In genomic region chr15:65914371-65914770, GRCh38 we compare ENCODE assay signal across 27 cellular contexts. TPM values are rescaled to one million over a fixed set of nuclear protein-coding genes. Genes with fewer than 3 reads are reported as not detected.
A peak's percentile ranks its signal among the peaks of the same experiment; 100 is the strongest.
DNase-seq lines count a peak whose midpoint lies in the region; ATAC-seq and TF ChIP-seq lines count a peak whose summit lies in the region.
"Had no signal": no experiment of that assay in that cellular context is flagged by ENCODE, and none has a peak within 500 bp of the region (broad histone marks: within the 10 kb centered on the region; RNA-seq: fewer than 3 reads in every experiment).

No MANE protein-coding gene starts in this region.

- H3K27ac ChIP-seq in RWPE2 (ENCODE audit: poor library complexity, severe bottlenecking) (no peak overlapping the region), endodermal cell (ENCODE audit: low read depth, low read length) (no peak overlapping the region)
- H3K27ac ChIP-seq: A549, C4-2B, KMS-11, RWPE1, SK-N-MC had no signal

- H3K4me3 ChIP-seq in H7 (ENCODE audit: insufficient read depth, low read depth, low read length) = no peak overlapping the region
- H3K4me3 ChIP-seq in RWPE2 (ENCODE audit: severe bottlenecking) = no peak overlapping the region
- no peak overlapping the region for H3K4me3 ChIP-seq in endodermal cell (ENCODE audit: low read length)
- H3K4me3 ChIP-seq: A549, SK-N-MC had no signal

- H3K4me1 ChIP-seq in RWPE2 (ENCODE audit: insufficient read depth, poor library complexity, severe bottlenecking) = no peaks in the 10 kb centered on the region
- peaks cover 8% of the 10 kb centered on the region for H3K4me1 ChIP-seq in endodermal cell (ENCODE audit: control insufficient read depth, insufficient read depth, low read length)

- no peak overlapping the region for H3K9ac ChIP-seq in endodermal cell (ENCODE audit: extremely low read depth, low read length, poor library complexity, severe bottlenecking)
- H3K9ac ChIP-seq: KMS-11 had no signal

- TF ChIP-seq CTCF in RWPE2 (IDR thresholded peaks at IDR 0.05; ENCODE audit: poor library complexity, severe bottlenecking) (no peak), endodermal cell (conservative IDR thresholded peaks at IDR 0.05) (no peak), nephron (IDR thresholded peaks at IDR 0.05; ENCODE audit: unreplicated experiment in 3 of 3) (no peak)

- H3K9me3 ChIP-seq in RWPE2 (ENCODE audit: severe bottlenecking) (no peaks in the 10 kb centered on the region), endodermal cell (ENCODE audit: control insufficient read depth, low read length) (no peaks in the 10 kb centered on the region)
- H3K9me3 ChIP-seq: A549 had no signal

- DNase-seq in H7 (peak; percentile 4), RWPE2 (ENCODE audit: low spot score) (peak; percentile 37), endodermal cell (peak; percentile 24), SHP77 treated with DMSO at 0.1 percent for 48 hours (lab: John Stamatoyannopoulos, UW) (no peak), COLO668 (lab: John Stamatoyannopoulos, UW; ENCODE audit: unreplicated experiment) (no peak)
- DNase-seq: AML-193; Calu3; CD8-positive, alpha-beta T cell; DND-41; GOT3; HCEC 1CT; IMR-90; NCI-H1092; NCI-H1417 treated with DMSO at 0.1 percent for 48 hours; NCI-H1694 treated with DMSO at 0.1 percent for 48 hours; NCI-H2081; NCI-H2227 treated with DMSO at 0.1 percent for 48 hours; NCI-H526 treated with DMSO at 0.1 percent for 48 hours; SIG-M5 had no signal

- H3K36me3 ChIP-seq in H7 (replicated peaks; ENCODE audit: control insufficient read depth, insufficient read depth, low read length) (no peaks in the 10 kb centered on the region; the same call in 1 of the 2 replicates), RWPE2 (ENCODE audit: low read depth) (no peaks in the 10 kb centered on the region), endodermal cell (ENCODE audit: control insufficient read depth, insufficient read depth, low read length) (peaks cover 23% of the 10 kb centered on the region)

- peaks cover 7% of the 10 kb centered on the region for H3K4me1 Mint-ChIP-seq in endodermal cell
- peaks cover 29% of the 10 kb centered on the region for H3K4me1 Mint-ChIP-seq in nephron

- H3K27me3 ChIP-seq in H7 (ENCODE audit: control insufficient read depth, insufficient read depth, low read length) = no peaks in the 10 kb centered on the region
- no peaks in the 10 kb centered on the region for H3K27me3 ChIP-seq in RWPE2 (ENCODE audit: insufficient read depth, poor library complexity, severe bottlenecking)
- no peaks in the 10 kb centered on the region for H3K27me3 ChIP-seq in endodermal cell (ENCODE audit: control insufficient read depth, insufficient read depth, low read length, poor library complexity, severe bottlenecking)

- H3K36me3 Mint-ChIP-seq in endodermal cell (ENCODE audit: low read depth) (peaks cover 14% of the 10 kb centered on the region), nephron (ENCODE audit: low read depth) (peaks cover 5% of the 10 kb centered on the region)

- H3K4me3 Mint-ChIP-seq in endodermal cell = no peak overlapping the region
- no peak overlapping the region for H3K4me3 Mint-ChIP-seq in nephron
- H3K4me3 Mint-ChIP-seq: CD8-positive, alpha-beta T cell had no signal

- H3K27me3 Mint-ChIP-seq in endodermal cell (ENCODE audit: insufficient read depth) (no peaks in the 10 kb centered on the region), nephron (ENCODE audit: low read depth) (no peaks in the 10 kb centered on the region)

- WGBS in endodermal cell (ENCODE audit: insufficient coverage in 1 of 2, insufficient read length in 1 of 2), 2 experiments = 89 to 96% methylated on average over 4 of the region's 4 CpGs

- ATAC-seq in RWPE2 (ENCODE audit: low read depth) (no peak), HG02610 (IDR thresholded peaks at IDR 0.05; ENCODE audit: unreplicated experiment) (no peak)
- ATAC-seq: A549; CD8-positive, alpha-beta T cell; Panc1 had no signal

- H3K9me3 Mint-ChIP-seq in endodermal cell (no peaks in the 10 kb centered on the region), nephron (no peaks in the 10 kb centered on the region)
- H3K9me3 Mint-ChIP-seq: CD8-positive, alpha-beta T cell had no signal

- no peak overlapping the region for H3K27ac Mint-ChIP-seq in endodermal cell
- H3K27ac Mint-ChIP-seq in nephron = peak overlapping the region in 2 of 3 experiments; percentile 43 to 86
- H3K27ac Mint-ChIP-seq: CD8-positive, alpha-beta T cell had no signal

RNA-seq across cellular contexts. Expression of gene RAB11A, which starts 45.1 kb away (rescaled TPM):
- 206 and 229 TPM in 2 replicates for total RNA-seq in H7 (2014; rRNA removed; shearing (Covaris generic))
- total RNA-seq in endodermal cell = 100 to 1,000 TPM; 233 to 295 TPM
- 249 TPM for polyA plus RNA-seq in endodermal cell (2013, experiment 1 of 2)
- 228 TPM for polyA plus RNA-seq in endodermal cell (2013, experiment 2 of 2)

Comparison
In these comparisons a context has a peak if more than half of its experiments do, and no peak if none do; other contexts are left out.
1. DNase-seq: peak in H7 (single experiment), RWPE2 (single experiment) and endodermal cell (single experiment); none in SHP77 treated with DMSO at 0.1 percent for 48 hours (single experiment) and COLO668 (single experiment).